ENCODE assay signal across 8 cellular contexts in the genomic region with DNA sequence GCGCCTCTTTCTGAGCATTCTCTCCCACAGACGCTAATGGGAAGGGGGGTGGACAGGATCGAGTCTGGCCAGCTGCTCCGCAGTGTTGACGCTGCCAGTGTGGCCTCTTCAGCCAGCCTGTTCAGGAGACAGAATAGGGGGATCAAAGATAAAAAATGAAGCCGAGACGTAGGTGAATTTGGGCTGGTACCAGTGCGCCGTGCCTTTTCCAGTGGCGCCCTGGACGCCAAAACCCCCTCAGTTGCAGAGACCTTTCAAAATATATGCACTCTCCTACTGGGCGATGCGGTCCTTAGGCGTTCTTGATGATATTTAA. TPM values are rescaled to one million over a fixed set of nuclear protein-coding genes. Genes with fewer than 3 reads are reported as not detected.
DNase-seq lines count a peak whose midpoint lies in the region; ATAC-seq, FAIRE-seq and TF ChIP-seq lines count a peak whose summit lies in the region.

No MANE protein-coding gene starts in this region.

- no peaks in the 10 kb centered on the region for H3K9me2 ChIP-seq in SK-N-SH

- ATAC-seq in Right ventricle myocardium inferior = no peak
- no peak for ATAC-seq in left cardiac atrium
- no peak for ATAC-seq in gastroesophageal sphincter

- peaks cover 67% of the 10 kb centered on the region for H3K79me2 ChIP-seq in SK-N-SH (ENCODE audit: insufficient read depth)

- H4K20me1 ChIP-seq in SK-N-SH (ENCODE audit: insufficient read depth) = peaks cover 38% of the 10 kb centered on the region

- FAIRE-seq in GM12892 (lab: Jason Lieb, UNC) = no peak

- H3F3A ChIP-seq in SK-N-SH (replicated peaks; ENCODE audit: insufficient read depth) = peaks cover 2% of the 10 kb centered on the region

- intact Hi-C loops in Right ventricle myocardium inferior (cut with DNase I) (loop anchor here (5.0 kb wide), 2 partner anchors 82 to 488 kb away; no protein-coding TSS in a partner anchor), left cardiac atrium (cut with DNase I) (no loop called here)

- CTCF ChIA-PET in SK-N-SH (lab: Yijun Ruan, JAX) = no interaction called here

- TF ChIP-seq EP300 in SK-N-SH (IDR thresholded peaks at IDR 0.05; ENCODE audit: borderline replicate concordance in 1 of 2, low read depth in 1 of 2, low read length in 1 of 2) = no peak
- no peak for TF ChIP-seq EP300 in gastroesophageal sphincter (IDR thresholded peaks at IDR 0.05)

- H3K4me2 ChIP-seq in SK-N-SH = peak overlapping the region; percentile 91

- no peak for TF ChIP-seq POLR2A in gastroesophageal sphincter (IDR thresholded peaks at IDR 0.05)
- TF ChIP-seq POLR2A in GM12892 (IDR thresholded peaks at IDR 0.05; ENCODE audit: low read depth, low read length) = no peak

- H3K4me1 ChIP-seq in SK-N-SH (ENCODE audit: control insufficient read depth in 1 of 2, insufficient read depth in 2 of 2, low read depth in 1 of 2, low read length in 1 of 2) (peaks cover 0 to 21% of the 10 kb centered on the region in 2 experiments; a peak in 2 of 4 replicates), gastroesophageal sphincter (peaks cover 0 to 37% (median 11%) of the 10 kb centered on the region in 3 donors), rectal smooth muscle tissue (ENCODE audit: control insufficient read depth, insufficient read depth, low read length) (peaks cover 16% of the 10 kb centered on the region)

- H3K27me3 ChIP-seq in SK-N-SH (ENCODE audit: insufficient read depth) = no peaks in the 10 kb centered on the region
- H3K27me3 ChIP-seq in gastroesophageal sphincter = no peaks in the 10 kb centered on the region
- H3K27me3 ChIP-seq in rectal smooth muscle tissue (ENCODE audit: control insufficient read depth, insufficient read depth, low read length) = no peaks in the 10 kb centered on the region

- H3K27ac ChIP-seq in SK-N-SH (ENCODE audit: low read depth in 2 of 2, low read length in 1 of 2) (peak overlapping the region; percentile 76 to 88; a peak in 3 of 4 replicates), gastroesophageal sphincter (peak overlapping the region; percentile 74 to 99 (median 99)), rectal smooth muscle tissue (ENCODE audit: low read depth, low read length) (peak overlapping the region; percentile 99)

- H3K9ac ChIP-seq in SK-N-SH = peak overlapping the region; percentile 83
- peak overlapping the region; percentile 89 for H3K9ac ChIP-seq in rectal smooth muscle tissue (ENCODE audit: low read length)

- TF ChIP-seq CTCF in SK-N-SH (IDR thresholded peaks at IDR 0.05) = no peak
- no peak for TF ChIP-seq CTCF in gastroesophageal sphincter (IDR thresholded peaks at IDR 0.05)

- peak overlapping the region; percentile 76 to 98 for H3K4me3 ChIP-seq in SK-N-SH (ENCODE audit: low read depth in 2 of 2, low read length in 1 of 2)
- peak overlapping the region; percentile 82 to 98 for H3K4me3 ChIP-seq in gastroesophageal sphincter
- H3K4me3 ChIP-seq in rectal smooth muscle tissue (ENCODE audit: low read length) = peak overlapping the region; percentile 99

- peaks cover 5% of the 10 kb centered on the region; the same call in 1 of the 2 replicates for H3K9me3 ChIP-seq in SK-N-SH
- H3K9me3 ChIP-seq in gastroesophageal sphincter = peaks cover 0 to 5% (median 0%) of the 10 kb centered on the region in 3 donors

- DNase-seq in Right ventricle myocardium inferior (ENCODE audit: missing footprints) = peak; percentile 69
- no peak for DNase-seq in left cardiac atrium
- DNase-seq in SK-N-SH = peak; percentile 45
- DNase-seq in GM12892 (ENCODE audit: insufficient read length) = no peak
- no peak for DNase-seq in dermis blood vessel endothelial cell
- no peak for DNase-seq in GM19240 (ENCODE audit: insufficient read length, low spot score)

- POLR2A ChIA-PET in SK-N-SH (lab: Yijun Ruan, JAX) = no interaction called here

- H3K36me3 ChIP-seq in SK-N-SH (replicated peaks in 1 of 2; ENCODE audit: control insufficient read depth in 1 of 2, insufficient read depth in 2 of 2, low read length in 1 of 2) = peaks cover 10 to 16% of the 10 kb centered on the region in 2 experiments
- H3K36me3 ChIP-seq in gastroesophageal sphincter = peaks cover 0 to under 1% of the 10 kb centered on the region in 2 donors
- no peaks in the 10 kb centered on the region for H3K36me3 ChIP-seq in rectal smooth muscle tissue (ENCODE audit: control insufficient read depth, insufficient read depth, low read length)

- peak overlapping the region; percentile 70 for H2AFZ ChIP-seq in SK-N-SH (ENCODE audit: low read depth)

- WGBS in SK-N-SH (ENCODE audit: low lambda C conversion rate) = 6% methylated on average over 14 of the region's 14 CpGs
- WGBS in gastroesophageal sphincter (ENCODE audit: low coverage in 1 of 2), 2 donors = 2 to 27% methylated on average over 4 to 7 of the region's 14 CpGs

- TF ChIP-seq RAD21 in SK-N-SH (IDR thresholded peaks at IDR 0.05; ENCODE audit: low read length) = no peak

TF ChIP-seq in SK-N-SH, 30 proteins besides CTCF, POLR2A, EP300 and RAD21:
- no peak for TF ChIP-seq FOXJ3 (CRISPR knock-in tag; IDR thresholded peaks at IDR 0.05)
- TF ChIP-seq SIN3A (IDR thresholded peaks at IDR 0.05; ENCODE audit: borderline replicate concordance, low read depth, low read length) = 0 out of 2 replicates have a peak, but pooled peaks have one; percentile 10
- TF ChIP-seq RFX5 (IDR thresholded peaks at IDR 0.05; ENCODE audit: low read length) = no peak
- no peak for TF ChIP-seq MEF2A (IDR thresholded peaks at IDR 0.05; ENCODE audit: borderline replicate concordance, low read depth)
- no peak for TF ChIP-seq GATA2 (CRISPR knock-in tag; IDR thresholded peaks at IDR 0.05)
- TF ChIP-seq MXI1 (IDR thresholded peaks at IDR 0.05; ENCODE audit: low read depth, low read length) = no peak
- no peak for TF ChIP-seq TEAD4 (IDR thresholded peaks at IDR 0.05; ENCODE audit: borderline replicate concordance, insufficient read depth)
- TF ChIP-seq SMC3 (IDR thresholded peaks at IDR 0.05; ENCODE audit: low read depth, low read length) = no peak

RNA-seq across cellular contexts. Expression of gene TTC3, which starts 1.1 kb away (rescaled TPM):
- total RNA-seq in Right ventricle myocardium inferior (35.8 TPM), left cardiac atrium (10 to 100 TPM; 68.2 to 74.4 TPM), gastroesophageal sphincter (100 to 1,000 TPM in 3 of 4 donors, 10 to 100 TPM in 1; 85.1 to 157 (median 127) TPM), dermis blood vessel endothelial cell (197 and 198 TPM in 2 replicates)
- 35.7 and 42.0 TPM in 2 replicates for polyA plus RNA-seq in SK-N-SH (2012; rRNA removed)
- polyA plus RNA-seq in SK-N-SH (2012; cell fraction: cytosol; rRNA removed) = 40.0 and 42.7 TPM in 2 replicates
- polyA plus RNA-seq in SK-N-SH (2012; cell fraction: nucleus; rRNA removed) = 43.1 and 74.5 TPM in 2 replicates
- 61.4 TPM for polyA plus RNA-seq in GM12892 (2012; ENCODE audit: missing spikeins)

RNA-seq across cellular contexts. Expression of gene PIGP, which starts 1.3 kb away (rescaled TPM):
- total RNA-seq in Right ventricle myocardium inferior = 40.1 TPM
- 10 to 100 TPM; 32.1 to 33.2 TPM for total RNA-seq in left cardiac atrium
- polyA plus RNA-seq in SK-N-SH (2012; rRNA removed) = 28.3 and 34.7 TPM in 2 replicates
- 41.9 and 52.0 TPM in 2 replicates for polyA plus RNA-seq in SK-N-SH (2012; cell fraction: cytosol; rRNA removed)
- polyA plus RNA-seq in SK-N-SH (2012; cell fraction: nucleus; rRNA removed) = 15.0 and 19.0 TPM in 2 replicates
- 10 to 100 TPM; 20.7 to 32.1 (median 24.0) TPM for total RNA-seq in gastroesophageal sphincter
- polyA plus RNA-seq in GM12892 (2012; ENCODE audit: missing spikeins) = 26.0 TPM
- total RNA-seq in dermis blood vessel endothelial cell = 4.2 and 5.6 TPM in 2 replicates

Comparison
In these comparisons a context has a peak if more than half of its experiments do, and no peak if none do; other contexts are left out.
1. DNase-seq: peak in Right ventricle myocardium inferior (single experiment) and SK-N-SH (single experiment); none in left cardiac atrium (single experiment), GM12892 (single experiment), dermis blood vessel endothelial cell (single experiment) and GM19240 (single experiment).
2. Peak in every context shown above with its lines, with median percentiles within 50 percentile points of each other: H3K27ac ChIP-seq and H3K4me3 ChIP-seq.